Comparison of ENCODE assay signal across 15 cellular contexts in genomic region chr17:15952916-15953865, GRCh38. TPM values are rescaled to one million over a fixed set of nuclear protein-coding genes. Genes with fewer than 3 reads are reported as not detected.
A peak's percentile ranks its signal among the peaks of the same experiment; 100 is the strongest.
DNase-seq lines count a peak whose midpoint lies in the region; ATAC-seq and TF ChIP-seq lines count a peak whose summit lies in the region.
"Had no signal": no experiment of that assay in that cellular context is flagged by ENCODE, and none has a peak within 500 bp of the region (broad histone marks: within the 10 kb centered on the region; RNA-seq: fewer than 3 reads in every experiment).

No MANE protein-coding gene starts in this region.

- H3K4me2 ChIP-seq in Karpas-422 (ENCODE audit: low read depth, low read length, poor library complexity, severe bottlenecking), result peak overlapping the region; percentile 42
- no peak overlapping the region for H3K4me2 ChIP-seq in neural cell (ENCODE audit: low read length)
- H3K4me2 ChIP-seq: GM23338, neural progenitor cell had no signal

- ATAC-seq in GM18498 (IDR thresholded peaks at IDR 0.05; ENCODE audit: unreplicated experiment), result no peak
- ATAC-seq: GM23338 had no signal

- H3K9ac ChIP-seq in Karpas-422 (ENCODE audit: low read length) (no peak overlapping the region), neural cell (ENCODE audit: low read length) (no peak overlapping the region)
- H3K9ac ChIP-seq: neural progenitor cell had no signal

- H3K27me3 ChIP-seq in Karpas-422 (ENCODE audit: low read length) (no peaks in the 10 kb centered on the region), WERI-Rb-1 (ENCODE audit: insufficient read depth, low read depth, severe bottlenecking) (no peaks in the 10 kb centered on the region), neural cell (ENCODE audit: insufficient read depth, low read depth, low read length) (no peaks in the 10 kb centered on the region)
- H3K27me3 ChIP-seq: neural progenitor cell, stomach, tibial nerve had no signal

- no peak overlapping the region for H3K27ac ChIP-seq in Karpas-422 (ENCODE audit: low read length)
- peak overlapping the region; percentile 77 for H3K27ac ChIP-seq in WERI-Rb-1
- H3K27ac ChIP-seq in neural cell (ENCODE audit: low read length), result no peak overlapping the region
- H3K27ac ChIP-seq: neural progenitor cell, prostate gland, stomach, tibial nerve had no signal

- H3K4me3 ChIP-seq in Karpas-422 (ENCODE audit: low read length) (no peak overlapping the region), WERI-Rb-1 (ENCODE audit: low read depth, low read length) (no peak overlapping the region), neural cell (ENCODE audit: low read length) (no peak overlapping the region)
- H3K4me3 ChIP-seq: GM23338, neural progenitor cell, prostate gland, stomach, tibial nerve had no signal

- no peak overlapping the region for H2AFZ ChIP-seq in Karpas-422 (ENCODE audit: low read length)
- no peak overlapping the region for H2AFZ ChIP-seq in neural cell (ENCODE audit: low read depth, low read length)
- H2AFZ ChIP-seq: GM23338, neural progenitor cell had no signal

- DNase-seq in Karpas-422, result no peak
- DNase-seq in WERI-Rb-1, result no peak
- no peak for DNase-seq in NCI-H748 (lab: John Stamatoyannopoulos, UW; ENCODE audit: unreplicated experiment)
- DNase-seq: activated CD4-positive, alpha-beta T cell treated with anti-CD3 and anti-CD28 coated beads, Interleukin-2, amount 10 ng/mL, durations not matched to agents 7 days and 5 days; glutamatergic neuron; NCI-H187; NCI-H748 treated with DMSO at 0.1 percent for 48 hours; stimulated activated CD8-positive, alpha-beta memory T cell treated with anti-CD3 and anti-CD28 coated beads, Interleukin-4, amount 100 ng/mL, for 48 hours; stomach had no signal

- TF ChIP-seq CTCF in WERI-Rb-1 (IDR thresholded peaks at IDR 0.05; ENCODE audit: low read depth, low read length), result no peak
- TF ChIP-seq CTCF in neural cell (IDR thresholded peaks at IDR 0.05; ENCODE audit: poor library complexity, severe bottlenecking), result no peak

- no peak for TF ChIP-seq RAD21 in neural cell (conservative IDR thresholded peaks at IDR 0.05)

- no peaks in the 10 kb centered on the region for H3F3A ChIP-seq in neural cell (ENCODE audit: insufficient read depth, low read length, poor library complexity, severe bottlenecking)

- H3K9me3 ChIP-seq in Karpas-422 (ENCODE audit: low read length) (no peaks in the 10 kb centered on the region), WERI-Rb-1 (ENCODE audit: severe bottlenecking) (peaks cover 5% of the 10 kb centered on the region), neural cell (ENCODE audit: low read length) (no peaks in the 10 kb centered on the region)
- H3K9me3 ChIP-seq: prostate gland, stomach, tibial nerve had no signal

- peaks cover 14% of the 10 kb centered on the region for H3K4me1 ChIP-seq in Karpas-422 (ENCODE audit: low read length)
- H3K4me1 ChIP-seq: neural progenitor cell, prostate gland, tibial nerve had no signal

- H3K9me2 ChIP-seq in Karpas-422 (replicated peaks; ENCODE audit: insufficient read depth, low read length) (no peaks in the 10 kb centered on the region), neural cell (ENCODE audit: insufficient read depth, low read length) (no peaks in the 10 kb centered on the region)

- H3K79me2 ChIP-seq in Karpas-422 (ENCODE audit: low read length), result no peaks in the 10 kb centered on the region
- no peaks in the 10 kb centered on the region for H3K79me2 ChIP-seq in neural cell (replicated peaks; ENCODE audit: insufficient read depth, low read length)

- TF ChIP-seq EP300 in neural cell (conservative IDR thresholded peaks at IDR 0.05; ENCODE audit: poor library complexity, severe bottlenecking), result no peak

- H3K36me3 ChIP-seq in Karpas-422 (ENCODE audit: insufficient read depth, low read length) (no peaks in the 10 kb centered on the region), WERI-Rb-1 (no peaks in the 10 kb centered on the region), neural cell (ENCODE audit: insufficient read depth, low read length) (no peaks in the 10 kb centered on the region)
- H3K36me3 ChIP-seq: neural progenitor cell, prostate gland, stomach, tibial nerve had no signal

- no peaks in the 10 kb centered on the region for H4K20me1 ChIP-seq in Karpas-422 (ENCODE audit: insufficient read depth, low read depth, low read length)
- no peaks in the 10 kb centered on the region for H4K20me1 ChIP-seq in neural cell (ENCODE audit: insufficient read depth)

TF ChIP-seq in neural cell, 6 proteins besides CTCF, POLR2A, EP300 and RAD21:
- TF ChIP-seq REST (IDR thresholded peaks at IDR 0.05; ENCODE audit: borderline replicate concordance), result peak; percentile 38
- no peak for TF ChIP-seq MXI1 (conservative IDR thresholded peaks at IDR 0.05; ENCODE audit: poor library complexity, severe bottlenecking)
- TF ChIP-seq TAF1 (IDR thresholded peaks at IDR 0.05; ENCODE audit: low read depth), result no peak

RNA-seq across cellular contexts. Expression of gene ADORA2B, which starts 8.3 kb away (rescaled TPM):
- total RNA-seq in Karpas-422 (2014; rRNA removed; shearing (Covaris generic); ENCODE audit: low replicate concordance), result not detected in 2 replicates
- 0.78 TPM in 1 of 2 replicates, not detected in the other for polyA plus RNA-seq in neural cell
- polyA minus RNA-seq in neural cell, result 0.49 TPM in 1 of 2 replicates, not detected in the other

RNA-seq across cellular contexts. Expression of gene ZSWIM7, which starts 46.3 kb away (rescaled TPM):
- 41.0 and 55.1 TPM in 2 replicates for total RNA-seq in Karpas-422 (2014; rRNA removed; shearing (Covaris generic); ENCODE audit: low replicate concordance)
- polyA plus RNA-seq in neural cell, result 34.0 and 51.2 TPM in 2 replicates
- 12.0 and 13.1 TPM in 2 replicates for polyA minus RNA-seq in neural cell

RNA-seq across cellular contexts. Expression of gene TTC19, which starts 46.4 kb away (rescaled TPM):
- 60.3 and 116 TPM in 2 replicates for total RNA-seq in Karpas-422 (2014; rRNA removed; shearing (Covaris generic); ENCODE audit: low replicate concordance)
- 88.7 and 97.8 TPM in 2 replicates for polyA plus RNA-seq in neural cell
- polyA minus RNA-seq in neural cell, result 78.5 and 92.0 TPM in 2 replicates
